In genomic region chr2:216283038-216283900, GRCh38 we compare ENCODE assay signal across 8 cellular contexts.
DNase-seq lines count a peak whose midpoint lies in the region; ATAC-seq and TF ChIP-seq lines count a peak whose summit lies in the region.

No MANE protein-coding gene starts in this region.

- H3K4me1 ChIP-seq in CD4-positive, CD25-positive, alpha-beta regulatory T cell (ENCODE audit: control insufficient read depth, insufficient read depth, low read length, poor library complexity, severe bottlenecking), result no peaks in the 10 kb centered on the region
- H3K4me1 ChIP-seq in OCI-LY1 (ENCODE audit: insufficient read depth, low read length, severe bottlenecking), result no peaks in the 10 kb centered on the region
- H3K4me1 ChIP-seq in hepatocyte (ENCODE audit: insufficient read depth), result peaks cover 12% of the 10 kb centered on the region

- H3K4me2 ChIP-seq in OCI-LY1 (ENCODE audit: low read length), result no peak overlapping the region
- H3K4me2 ChIP-seq in hepatocyte, result no peak overlapping the region

- H2AFZ ChIP-seq in OCI-LY1 (ENCODE audit: low read length) (no peak overlapping the region), hepatocyte (no peak overlapping the region)

- H3F3A ChIP-seq in OCI-LY1 (ENCODE audit: insufficient read depth, low read length), result no peaks in the 10 kb centered on the region

- H3K79me2 ChIP-seq in OCI-LY1 (ENCODE audit: insufficient read depth, low read length), result no peaks in the 10 kb centered on the region
- no peaks in the 10 kb centered on the region for H3K79me2 ChIP-seq in hepatocyte

- H3K4me3 ChIP-seq in CD4-positive, CD25-positive, alpha-beta regulatory T cell (ENCODE audit: low read depth, low read length), result no peak overlapping the region
- H3K4me3 ChIP-seq in OCI-LY1 (ENCODE audit: low read depth, low read length, poor library complexity, severe bottlenecking), result no peak overlapping the region
- no peak overlapping the region for H3K4me3 ChIP-seq in hepatocyte

- peaks cover 4% of the 10 kb centered on the region for H3K27me3 Mint-ChIP-seq in CD4-positive, CD25-positive, alpha-beta regulatory T cell
- H3K27me3 Mint-ChIP-seq in mesothelial cell of epicardium (ENCODE audit: low read depth), result peaks cover 15% of the 10 kb centered on the region

- H4K20me1 ChIP-seq in OCI-LY1 (ENCODE audit: insufficient read depth, low read length) (no peaks in the 10 kb centered on the region), hepatocyte (ENCODE audit: insufficient read depth, poor library complexity, severe bottlenecking) (no peaks in the 10 kb centered on the region)

- peak overlapping the region in 2 of 3 donors; percentile 4 to 45 for H3K27ac Mint-ChIP-seq in CD4-positive, CD25-positive, alpha-beta regulatory T cell
- no peak overlapping the region for H3K27ac Mint-ChIP-seq in mesothelial cell of epicardium

- DNase-seq in CD4-positive, CD25-positive, alpha-beta regulatory T cell, result peak in 1 of 3 donors; percentile 15
- DNase-seq in GM20000 (ENCODE audit: low spot score) (peak; percentile 57), hepatocyte (ENCODE audit: low spot score) (peak; percentile 18), NCI-H128 (lab: John Stamatoyannopoulos, UW; ENCODE audit: unreplicated experiment) (no peak), NCI-H1436 treated with DMSO at 0.1 percent for 48 hours (lab: John Stamatoyannopoulos, UW) (no peak), mesothelial cell of epicardium (ENCODE audit: low spot score in 2 of 2, unreplicated experiment in 2 of 2) (no peak)

- H3K27me3 ChIP-seq in CD4-positive, CD25-positive, alpha-beta regulatory T cell (ENCODE audit: control insufficient read depth, insufficient read depth, low read length), result no peaks in the 10 kb centered on the region
- H3K27me3 ChIP-seq in OCI-LY1 (ENCODE audit: insufficient read depth, low read length) (no peaks in the 10 kb centered on the region), hepatocyte (no peaks in the 10 kb centered on the region)

- H3K4me3 Mint-ChIP-seq in CD4-positive, CD25-positive, alpha-beta regulatory T cell, result no peak overlapping the region
- H3K4me3 Mint-ChIP-seq in mesothelial cell of epicardium, result no peak overlapping the region

- peaks cover 0 to 1% (median 0%) of the 10 kb centered on the region in 7 donors for H3K9me3 Mint-ChIP-seq in CD4-positive, CD25-positive, alpha-beta regulatory T cell
- H3K9me3 Mint-ChIP-seq in mesothelial cell of epicardium, result no peaks in the 10 kb centered on the region

- 73% methylated on average over 12 of the region's 12 CpGs for WGBS in hepatocyte (ENCODE audit: low lambda C conversion rate, missing lambda C conversion rate)

- H3K4me1 Mint-ChIP-seq in CD4-positive, CD25-positive, alpha-beta regulatory T cell, result peaks cover 0 to 3% (median under 1%) of the 10 kb centered on the region in 4 donors
- H3K4me1 Mint-ChIP-seq in mesothelial cell of epicardium, result peaks cover 9% of the 10 kb centered on the region

- no peaks in the 10 kb centered on the region for H3K36me3 ChIP-seq in CD4-positive, CD25-positive, alpha-beta regulatory T cell (ENCODE audit: control insufficient read depth, insufficient read depth, low read length)
- H3K36me3 ChIP-seq in OCI-LY1 (ENCODE audit: insufficient read depth, low read length) (no peaks in the 10 kb centered on the region), hepatocyte (replicated peaks; ENCODE audit: insufficient read depth, low read depth) (no peaks in the 10 kb centered on the region)

- no peaks in the 10 kb centered on the region for H3K9me2 ChIP-seq in OCI-LY1 (ENCODE audit: low read depth, low read length)
- no peaks in the 10 kb centered on the region for H3K9me2 ChIP-seq in hepatocyte (replicated peaks; ENCODE audit: insufficient read depth)

- no peak for ATAC-seq in CD4-positive, CD25-positive, alpha-beta regulatory T cell (ENCODE audit: low read depth in 2 of 2)
- ATAC-seq in GM21526 (IDR thresholded peaks at IDR 0.05; ENCODE audit: low FRiP score, unreplicated experiment), result no peak

- H3K9ac ChIP-seq in OCI-LY1 (ENCODE audit: low read length), result no peak overlapping the region

- H3K36me3 Mint-ChIP-seq in CD4-positive, CD25-positive, alpha-beta regulatory T cell, result no peaks in the 10 kb centered on the region
- no peaks in the 10 kb centered on the region for H3K36me3 Mint-ChIP-seq in mesothelial cell of epicardium

- H3K9me3 ChIP-seq in CD4-positive, CD25-positive, alpha-beta regulatory T cell (ENCODE audit: control insufficient read depth in 2 of 2, low read length in 2 of 2), result no peaks in the 10 kb centered on the region
- H3K9me3 ChIP-seq in OCI-LY1 (ENCODE audit: low read length) (no peaks in the 10 kb centered on the region), hepatocyte (ENCODE audit: low read depth) (no peaks in the 10 kb centered on the region)

- TF ChIP-seq CTCF in GM20000 (IDR thresholded peaks at IDR 0.05; ENCODE audit: extremely low read depth, missing control alignments) (peak; percentile 47), OCI-LY1 (IDR thresholded peaks at IDR 0.05; ENCODE audit: low read length) (peak; percentile 70), hepatocyte (IDR thresholded peaks at IDR 0.05; ENCODE audit: poor library complexity) (no peak), mesothelial cell of epicardium (IDR thresholded peaks at IDR 0.05; ENCODE audit: unreplicated experiment) (no peak)

- H3K27ac ChIP-seq in CD4-positive, CD25-positive, alpha-beta regulatory T cell (ENCODE audit: insufficient read depth, low read length, poor library complexity, severe bottlenecking), result no peak overlapping the region
- no peak overlapping the region for H3K27ac ChIP-seq in OCI-LY1 (ENCODE audit: low read depth, low read length, poor library complexity, severe bottlenecking)
- no peak overlapping the region for H3K27ac ChIP-seq in hepatocyte

Comparison
In these comparisons a context has a peak if more than half of its experiments do, and no peak if none do; other contexts are left out.
1. DNase-seq: peak in GM20000 (single experiment) and hepatocyte (single experiment); none in NCI-H128 (single experiment), NCI-H1436 treated with DMSO at 0.1 percent for 48 hours (single experiment) and mesothelial cell of epicardium (0 of 2).
2. CTCF ChIP-seq: peak in GM20000 (single experiment) and OCI-LY1 (single experiment); none in hepatocyte (single experiment) and mesothelial cell of epicardium (single experiment).